8 cellular contexts compared by ENCODE assay signal in the genomic region with DNA sequence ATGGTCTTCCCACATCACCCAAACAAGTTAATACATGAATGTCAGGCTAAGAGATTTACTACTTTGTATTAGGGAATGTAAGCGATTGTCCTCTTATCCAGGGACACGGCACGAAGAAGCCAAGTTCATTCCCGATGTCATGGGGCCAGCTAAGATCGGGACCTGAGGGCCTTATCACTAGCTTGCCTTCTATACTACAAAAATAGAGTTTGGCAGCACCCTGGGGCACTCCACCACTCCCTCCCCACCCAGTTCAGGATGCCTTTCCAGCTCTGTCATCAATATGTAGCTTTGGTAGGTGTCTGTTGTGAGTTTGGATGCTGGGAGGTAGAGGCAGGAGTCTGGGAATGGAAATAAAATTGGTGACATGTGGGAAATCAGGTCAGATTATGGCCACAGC.
"Had no signal": no experiment of that assay in that cellular context is flagged by ENCODE, and none has a peak within 500 bp of the region (broad histone marks: within the 10 kb centered on the region; RNA-seq: fewer than 3 reads in every experiment).

No MANE protein-coding gene starts in this region.

- H3K27ac Mint-ChIP-seq: HFFc6 had no signal

- H3K9me3 Mint-ChIP-seq: HFFc6 had no signal

- H3K9ac ChIP-seq: GM23248 had no signal

- ATAC-seq: HCT116 had no signal

- H3K4me3 Mint-ChIP-seq: HFFc6 had no signal

- H3K27ac ChIP-seq: GM23248, HL-60 had no signal

- H3K4me3 ChIP-seq: GM23248, HAP-1 had no signal

- H3K36me3 ChIP-seq: HAP-1 had no signal

- DNase-seq: GM23248, GOT3, H7, HFFc6, IMR-90 had no signal
